Comparison of ENCODE assay signal across 8 cellular contexts in genomic region chr4:98712607-98713006, GRCh38. TPM values are rescaled to one million over a fixed set of nuclear protein-coding genes. Genes with fewer than 3 reads are reported as not detected.
"Had no signal": no experiment of that assay in that cellular context is flagged by ENCODE, and none has a peak within 500 bp of the region (broad histone marks: within the 10 kb centered on the region; RNA-seq: fewer than 3 reads in every experiment).

No MANE protein-coding gene starts in this region.

- DNase-seq: GDM1, GF-D8 had no signal

- ATAC-seq: GM12878 had no signal

- H3K4me3 ChIP-seq: GM12878 had no signal

- FAIRE-seq: G401.6, GM12878, GM12891, GM12892, GM18507 had no signal

RNA-seq across cellular contexts. Expression of gene TSPAN5, which starts 54.2 kb away (rescaled TPM):
- total RNA-seq: G401 had no signal
